ENCODE assay signal across 10 cellular contexts in genomic region chr11:63906585-63906984, GRCh38. TPM values are rescaled to one million over a fixed set of nuclear protein-coding genes. Genes with fewer than 3 reads are reported as not detected.
A peak's percentile ranks its signal among the peaks of the same experiment; 100 is the strongest.
DNase-seq lines count a peak whose midpoint lies in the region; ATAC-seq and TF ChIP-seq lines count a peak whose summit lies in the region.
"Had no signal": no experiment of that assay in that cellular context is flagged by ENCODE, and none has a peak within 500 bp of the region (broad histone marks: within the 10 kb centered on the region; RNA-seq: fewer than 3 reads in every experiment).

No MANE protein-coding gene starts in this region.

- H3K4me3 ChIP-seq in HFF-Myc (replicated peaks; ENCODE audit: low read depth, low read length) (no peak overlapping the region), psoas muscle (no peak overlapping the region)
- H3K4me3 ChIP-seq: SJCRH30, uterus had no signal

- H3K27ac Mint-ChIP-seq in activated CD8-positive, alpha-beta memory T cell treated with anti-CD3 and anti-CD28 coated beads, Interleukin-2, amount 10 ng/mL, durations not matched to agents 7 days and 5 days, result no peak overlapping the region

- intact Hi-C loops in psoas muscle (cut with DNase I), result no loop called here

- H3K27me3 Mint-ChIP-seq in activated CD8-positive, alpha-beta memory T cell treated with anti-CD3 and anti-CD28 coated beads, Interleukin-2, amount 10 ng/mL, durations not matched to agents 7 days and 5 days, result no peaks in the 10 kb centered on the region

- no peaks in the 10 kb centered on the region for H3K9me3 ChIP-seq in psoas muscle
- H3K9me3 ChIP-seq: SJCRH30, uterus had no signal

- DNase-seq in 8988T (peak; percentile 93), HFF-Myc (ENCODE audit: extremely low read depth, low read depth) (no peak), hepatic stellate cell (ENCODE audit: low spot score) (peak; percentile 58), NCI-H2196 treated with DMSO at 0.1 percent for 48 hours (lab: John Stamatoyannopoulos, UW; ENCODE audit: unreplicated experiment) (no peak), SW 1271 (lab: John Stamatoyannopoulos, UW) (no peak), psoas muscle (no peak)
- peak; percentile 55 for DNase-seq in activated CD8-positive, alpha-beta memory T cell treated with anti-CD3 and anti-CD28 coated beads, Interleukin-2, amount 10 ng/mL, durations not matched to agents 7 days and 5 days
- DNase-seq: uterus had no signal

- no peaks in the 10 kb centered on the region for H3K4me1 ChIP-seq in psoas muscle
- H3K4me1 ChIP-seq: SJCRH30 had no signal

- peaks cover 15 to 85% of the 10 kb centered on the region in 2 donors for H3K36me3 ChIP-seq in psoas muscle (ENCODE audit: insufficient read depth in 1 of 2, low read depth in 1 of 2)
- H3K36me3 ChIP-seq: uterus had no signal

- no peaks in the 10 kb centered on the region for H3K4me1 Mint-ChIP-seq in activated CD8-positive, alpha-beta memory T cell treated with anti-CD3 and anti-CD28 coated beads, Interleukin-2, amount 10 ng/mL, durations not matched to agents 7 days and 5 days

- peak; percentile 44 for ATAC-seq in activated CD8-positive, alpha-beta memory T cell treated with anti-CD3 and anti-CD28 coated beads, Interleukin-2, amount 10 ng/mL, durations not matched to agents 7 days and 5 days
- ATAC-seq in HG03097 (IDR thresholded peaks at IDR 0.05; ENCODE audit: low FRiP score, unreplicated experiment) (no peak), psoas muscle (no peak)

- peaks cover 21% of the 10 kb centered on the region for H3K36me3 Mint-ChIP-seq in activated CD8-positive, alpha-beta memory T cell treated with anti-CD3 and anti-CD28 coated beads, Interleukin-2, amount 10 ng/mL, durations not matched to agents 7 days and 5 days

- no peaks in the 10 kb centered on the region for H3K9me3 Mint-ChIP-seq in activated CD8-positive, alpha-beta memory T cell treated with anti-CD3 and anti-CD28 coated beads, Interleukin-2, amount 10 ng/mL, durations not matched to agents 7 days and 5 days (ENCODE audit: low read depth)

- no peak overlapping the region for H3K27ac ChIP-seq in psoas muscle
- H3K27ac ChIP-seq: SJCRH30, uterus had no signal

- H3K4me3 Mint-ChIP-seq in activated CD8-positive, alpha-beta memory T cell treated with anti-CD3 and anti-CD28 coated beads, Interleukin-2, amount 10 ng/mL, durations not matched to agents 7 days and 5 days, result no peak overlapping the region

- TF ChIP-seq CTCF in HFF-Myc (IDR thresholded peaks at IDR 0.05; ENCODE audit: low read depth, low read length, missing control alignments), result peak; percentile 5
- TF ChIP-seq CTCF in psoas muscle (IDR thresholded peaks at IDR 0.05), result no peak

- no peaks in the 10 kb centered on the region for H3K27me3 ChIP-seq in psoas muscle (ENCODE audit: insufficient read depth in 3 of 3, low read length in 2 of 3)
- H3K27me3 ChIP-seq: SJCRH30, uterus had no signal

- 89 to 94% (median 92%) methylated on average over 7 of the region's 7 CpGs for WGBS in psoas muscle, 3 donors

- CTCF ChIA-PET in activated CD8-positive, alpha-beta memory T cell treated with anti-CD3 and anti-CD28 coated beads, Interleukin-2, amount 10 ng/mL, durations not matched to agents 7 days and 5 days (lab: Charles Lee), result interaction anchor here (0.6 to 1.9 kb wide), 15 partner anchors 9 to 138 kb away, joined by 3 to 36 read pairs (median 3); partner anchors contain the start of genes MARK2 and ZFTA

RNA-seq across cellular contexts. Expression of gene RCOR2, which starts 10.4 kb away (rescaled TPM):
- total RNA-seq in activated CD8-positive, alpha-beta memory T cell treated with anti-CD3 and anti-CD28 coated beads, Interleukin-2, amount 10 ng/mL, durations not matched to agents 7 days and 5 days, result under 1 TPM; 0.16 to 0.47 TPM
- 1 to 10 TPM in 1 of 4 donors, under 1 TPM in 3; 0.25 to 2.1 (median 0.47) TPM for total RNA-seq in psoas muscle
- under 1 TPM; 0.07 to 0.91 (median 0.77) TPM for polyA plus RNA-seq in psoas muscle

RNA-seq across cellular contexts. Expression of gene NAA40, which starts 32.2 kb away (rescaled TPM):
- 10 to 100 TPM; 37.0 to 46.0 TPM for total RNA-seq in activated CD8-positive, alpha-beta memory T cell treated with anti-CD3 and anti-CD28 coated beads, Interleukin-2, amount 10 ng/mL, durations not matched to agents 7 days and 5 days
- total RNA-seq in psoas muscle, result 10 to 100 TPM in 1 of 4 donors, 1 to 10 TPM in 3; 5.4 to 13.7 (median 7.8) TPM
- 10 to 100 TPM in 1 of 3 donors, 1 to 10 TPM in 2; 4.6 to 10.5 (median 7.6) TPM for polyA plus RNA-seq in psoas muscle

Comparison
In these comparisons a context has a peak if more than half of its experiments do, and no peak if none do; other contexts are left out.
1. DNase-seq: peak in 8988T (single experiment), activated CD8-positive, alpha-beta memory T cell treated with anti-CD3 and anti-CD28 coated beads, Interleukin-2, amount 10 ng/mL, durations not matched to agents 7 days and 5 days (single experiment) and hepatic stellate cell (single experiment); none in HFF-Myc (single experiment), NCI-H2196 treated with DMSO at 0.1 percent for 48 hours (single experiment), SW 1271 (0 of 2) and psoas muscle (0 of 2).